25 cellular contexts compared by ENCODE assay signal in the genomic region with DNA sequence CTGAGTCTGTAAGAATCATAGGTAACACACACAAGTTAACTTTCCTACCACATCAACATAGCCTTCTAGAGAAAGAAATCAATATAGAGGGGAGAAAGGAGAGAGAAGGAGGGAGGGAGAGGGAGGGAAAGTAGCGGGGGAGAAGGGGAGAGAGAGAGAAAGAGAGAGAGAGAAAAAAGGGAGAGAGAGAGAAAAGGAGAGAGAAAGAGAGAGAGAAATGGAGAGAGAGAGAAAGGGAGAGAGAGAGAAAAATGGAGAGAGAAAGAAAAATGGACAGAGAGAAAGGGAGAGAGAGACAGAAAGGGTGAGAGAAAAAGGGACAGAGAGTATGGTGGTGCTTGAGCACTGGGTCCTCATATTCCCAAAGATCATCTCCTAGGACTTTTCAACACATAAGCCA.
"Had no signal": no experiment of that assay in that cellular context is flagged by ENCODE, and none has a peak within 500 bp of the region (broad histone marks: within the 10 kb centered on the region; RNA-seq: fewer than 3 reads in every experiment).

No MANE protein-coding gene starts in this region.

- H3K27ac ChIP-seq: hepatocyte, left ventricle myocardium inferior, right atrium auricular region, testis, thyroid gland, transverse colon, upper lobe of left lung, vagina had no signal

- DNase-seq: islet precursor cell; left ventricle myocardium inferior; mesendoderm; naive B cell; natural killer cell; ovary; small intestine; stimulated activated CD4-positive, alpha-beta T cell treated with anti-CD3 and anti-CD28 coated beads, Interleukin-1b, Interleukin-23, amount 100 ng/mL, for 48 hours; stimulated activated CD4-positive, alpha-beta T cell treated with anti-CD3 and anti-CD28 coated beads, Interleukin-2, amount 100 ng/mL, for 48 hours; stimulated activated CD4-positive, alpha-beta T cell treated with anti-CD3 and anti-CD28 coated beads, Interleukin-4, amount 100 ng/mL, for 4 hours; stimulated activated CD8-positive, alpha-beta memory T cell treated with anti-CD3 and anti-CD28 coated beads, Interleukin-4, amount 100 ng/mL, for 48 hours; stimulated activated naive CD4-positive, alpha-beta T cell treated with Interleukin-2 at 50 U/mL for 16 hours; stimulated activated naive CD8-positive, alpha-beta T cell treated with anti-CD3 and anti-CD28 coated beads, Interleukin-15, amount 100 ng/mL, for 72 hours; testis; thyroid gland; transverse colon; upper lobe of left lung had no signal

- H3K4me3 ChIP-seq: hepatocyte, left ventricle myocardium inferior, lung, ovary, right atrium auricular region, testis, thyroid gland, transverse colon, upper lobe of left lung, vagina had no signal

- H3K9me3 ChIP-seq: left ventricle myocardium inferior, ovary, right atrium auricular region, testis, thyroid gland, transverse colon, upper lobe of left lung, vagina had no signal

- ATAC-seq: natural killer cell; sciatic nerve; stimulated activated memory B cell treated with anti-CD40 and anti-IgM and Interleukin-4, amounts not matched to agents 10 μg/mL and 1 μg/mL and 100 μg/mL, for 72 hours; stimulated activated naive CD8-positive, alpha-beta T cell treated with anti-CD3 and anti-CD28 coated beads, Interleukin-15, amount 100 ng/mL, for 72 hours had no signal

- H3K36me3 ChIP-seq: left ventricle myocardium inferior, ovary, right atrium auricular region, thyroid gland, transverse colon, upper lobe of left lung, vagina had no signal

- H3K4me2 ChIP-seq: hepatocyte had no signal

- H2AFZ ChIP-seq: hepatocyte had no signal

- H3K36me3 Mint-ChIP-seq: naive B cell; natural killer cell; stimulated activated memory B cell treated with anti-CD40 and anti-IgM and Interleukin-4, amounts not matched to agents 10 μg/mL and 1 μg/mL and 100 μg/mL, for 72 hours had no signal

- H3K9me3 Mint-ChIP-seq: natural killer cell; stimulated activated memory B cell treated with anti-CD40 and anti-IgM and Interleukin-4, amounts not matched to agents 10 μg/mL and 1 μg/mL and 100 μg/mL, for 72 hours had no signal

- H3K27ac Mint-ChIP-seq: mesothelial cell of epicardium; naive B cell; natural killer cell; progenitor cell of endocrine pancreas; stimulated activated memory B cell treated with anti-CD40 and anti-IgM and Interleukin-4, amounts not matched to agents 10 μg/mL and 1 μg/mL and 100 μg/mL, for 72 hours; stimulated activated naive CD8-positive, alpha-beta T cell treated with anti-CD3 and anti-CD28 coated beads, Interleukin-15, amount 100 ng/mL, for 72 hours had no signal

- H3K4me1 Mint-ChIP-seq: naive B cell; natural killer cell; stimulated activated memory B cell treated with anti-CD40 and anti-IgM and Interleukin-4, amounts not matched to agents 10 μg/mL and 1 μg/mL and 100 μg/mL, for 72 hours; stimulated activated naive CD8-positive, alpha-beta T cell treated with anti-CD3 and anti-CD28 coated beads, Interleukin-15, amount 100 ng/mL, for 72 hours had no signal

- H3K27me3 Mint-ChIP-seq: progenitor cell of endocrine pancreas; stimulated activated memory B cell treated with anti-CD40 and anti-IgM and Interleukin-4, amounts not matched to agents 10 μg/mL and 1 μg/mL and 100 μg/mL, for 72 hours had no signal

- H3K4me1 ChIP-seq: left ventricle myocardium inferior, right atrium auricular region, testis, thyroid gland, transverse colon, upper lobe of left lung, vagina had no signal

- H3K4me3 Mint-ChIP-seq: mesothelial cell of epicardium; naive B cell; natural killer cell; stimulated activated memory B cell treated with anti-CD40 and anti-IgM and Interleukin-4, amounts not matched to agents 10 μg/mL and 1 μg/mL and 100 μg/mL, for 72 hours; stimulated activated naive CD8-positive, alpha-beta T cell treated with anti-CD3 and anti-CD28 coated beads, Interleukin-15, amount 100 ng/mL, for 72 hours had no signal

- H3K79me2 ChIP-seq: hepatocyte had no signal

- H3K27me3 ChIP-seq: hepatocyte, ovary, right atrium auricular region, testis, thyroid gland, upper lobe of left lung, vagina had no signal
